In the genomic region with DNA sequence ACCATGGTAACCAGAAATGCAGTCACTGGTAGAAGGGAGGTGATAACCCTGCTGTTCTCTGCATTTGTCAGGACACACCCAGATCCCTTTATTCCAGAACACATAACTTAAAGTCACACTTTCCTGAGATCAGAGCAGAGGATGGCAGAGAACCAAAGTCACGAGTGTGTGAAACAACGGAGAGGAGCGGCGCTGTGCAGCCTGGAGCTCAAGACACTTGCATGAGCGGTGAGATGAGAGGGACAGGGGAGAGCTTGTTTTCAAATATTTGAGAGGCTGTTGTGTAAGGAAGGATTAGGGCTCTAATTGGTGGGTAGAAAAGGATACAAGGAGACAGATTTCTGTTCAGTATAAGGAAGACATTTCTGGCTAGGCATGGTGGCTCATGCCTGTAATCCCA, we compare ENCODE assay signal across 28 cellular contexts. TPM values are rescaled to one million over a fixed set of nuclear protein-coding genes. Genes with fewer than 3 reads are reported as not detected.
DNase-seq lines count a peak whose midpoint lies in the region; TF ChIP-seq lines count a peak whose summit lies in the region.
"Had no signal": no experiment of that assay in that cellular context is flagged by ENCODE, and none has a peak within 500 bp of the region (broad histone marks: within the 10 kb centered on the region; RNA-seq: fewer than 3 reads in every experiment).

No MANE protein-coding gene starts in this region.

- H3K4me1 ChIP-seq in left ventricle myocardium inferior = peaks cover 27% of the 10 kb centered on the region

- peaks cover 2% of the 10 kb centered on the region for H3K27me3 Mint-ChIP-seq in activated CD4-positive, alpha-beta T cell treated with anti-CD3 and anti-CD28 coated beads, Interleukin-2, amount 10 ng/mL, durations not matched to agents 24 days and 14 days
- H3K27me3 Mint-ChIP-seq: activated naive CD8-positive, alpha-beta T cell treated with anti-CD3 and anti-CD28 coated beads for 36 hours had no signal

- H3K4me3 ChIP-seq in left ventricle myocardium inferior (no peak overlapping the region), retinal pigment epithelial cell (ENCODE audit: low read length) (no peak overlapping the region)
- H3K4me3 ChIP-seq: ascending aorta, sigmoid colon, tibial artery had no signal

- no peaks in the 10 kb centered on the region for H3K9me3 ChIP-seq in left ventricle myocardium inferior (replicated peaks)
- H3K9me3 ChIP-seq: ascending aorta, sigmoid colon, tibial artery had no signal

- no peaks in the 10 kb centered on the region for H3K9me3 Mint-ChIP-seq in activated CD4-positive, alpha-beta T cell treated with anti-CD3 and anti-CD28 coated beads, Interleukin-2, amount 10 ng/mL, durations not matched to agents 24 days and 14 days
- H3K9me3 Mint-ChIP-seq: activated B cell treated with CpG ODN at 0.5 μM for 24 hours; activated T-helper 2 cell treated with anti-CD3 and anti-CD28 coated beads, Interferon-gamma antibody, Interleukin-2, Interleukin-4, amounts not matched to agents 10 μg/mL and 5 μg/mL and 100 μg/mL, durations not matched to agents 14 hours and 24 hours and 36 hours; CD8-positive, alpha-beta T cell; nephron had no signal

- intact Hi-C loops in activated CD4-positive, alpha-beta T cell treated with anti-CD3 and anti-CD28 coated beads, Interleukin-2, amount 10 ng/mL, durations not matched to agents 24 days and 14 days (cut with micrococcal nuclease) = no loop called here
- intact Hi-C loops in left ventricle myocardium inferior (cut with micrococcal nuclease) = no loop called here

- peak overlapping the region; percentile 4 for H3K27ac ChIP-seq in left ventricle myocardium inferior (replicated peaks)
- H3K27ac ChIP-seq: ascending aorta, sigmoid colon, tibial artery had no signal

- TF ChIP-seq CTCF in left ventricle myocardium inferior (IDR thresholded peaks at IDR 0.05; ENCODE audit: borderline replicate concordance) (no peak), retinal pigment epithelial cell (conservative IDR thresholded peaks at IDR 0.05; ENCODE audit: low read depth, low read length) (no peak)

- no peak for DNase-seq in activated CD4-positive, alpha-beta T cell treated with anti-CD3 and anti-CD28 coated beads, Interleukin-2, amount 10 ng/mL, durations not matched to agents 24 days and 14 days
- no peak for DNase-seq in activated CD4-positive, alpha-beta T cell treated with anti-CD3 and anti-CD28 coated beads for 4 hours
- DNase-seq in SK-MEL-5 (ENCODE audit: low read depth, low spot score) (peak; percentile 27), left ventricle myocardium inferior (no peak), retinal pigment epithelial cell (ENCODE audit: low read depth) (peak; percentile 76), GDM1 (lab: John Stamatoyannopoulos, UW) (no peak), NCI-H1436 (lab: John Stamatoyannopoulos, UW) (no peak), NCI-H1105 (lab: John Stamatoyannopoulos, UW) (no peak)
- DNase-seq: 8988T; activated B cell treated with CpG ODN at 0.5 μM for 24 hours; activated CD4-positive, alpha-beta T cell treated with anti-CD3 and anti-CD28 coated beads, Interleukin-2, amount 50 U/mL, for 48 hours; activated CD8-positive, alpha-beta memory T cell treated with anti-CD3 and anti-CD28 coated beads, Interleukin-2, amount 50 U/mL, for 4 hours; activated naive CD8-positive, alpha-beta T cell treated with anti-CD3 and anti-CD28 coated beads for 36 hours; CD8-positive, alpha-beta T cell; central memory CD4-positive, alpha-beta T cell; foreskin fibroblast; GF-D8; H7; MV-4-11; NCI-H187; NCI-H748 treated with DMSO at 0.1 percent for 48 hours; sigmoid colon; stimulated activated naive CD4-positive, alpha-beta T cell treated with Interleukin-2 at 50 U/mL for 16 hours; T1000; tibial artery had no signal

- H3K4me3 Mint-ChIP-seq in activated CD4-positive, alpha-beta T cell treated with anti-CD3 and anti-CD28 coated beads, Interleukin-2, amount 10 ng/mL, durations not matched to agents 24 days and 14 days = no peak overlapping the region
- H3K4me3 Mint-ChIP-seq: activated B cell treated with CpG ODN at 0.5 μM for 24 hours; activated naive CD8-positive, alpha-beta T cell treated with anti-CD3 and anti-CD28 coated beads for 36 hours; CD8-positive, alpha-beta T cell; nephron had no signal

- in situ Hi-C loops in SK-MEL-5 (cut with HindIII; ENCODE audit: low pct_unique_long_range_greater_than_20kb, low sequenced_read_pairs) = no loop called here

- peaks cover 56% of the 10 kb centered on the region for H3K4me1 Mint-ChIP-seq in activated CD4-positive, alpha-beta T cell treated with anti-CD3 and anti-CD28 coated beads, Interleukin-2, amount 10 ng/mL, durations not matched to agents 24 days and 14 days

- peaks cover 3% of the 10 kb centered on the region for H3K36me3 Mint-ChIP-seq in activated CD4-positive, alpha-beta T cell treated with anti-CD3 and anti-CD28 coated beads, Interleukin-2, amount 10 ng/mL, durations not matched to agents 24 days and 14 days (ENCODE audit: low read depth)
- H3K36me3 Mint-ChIP-seq: CD8-positive, alpha-beta T cell had no signal

- H3K27ac Mint-ChIP-seq in activated CD4-positive, alpha-beta T cell treated with anti-CD3 and anti-CD28 coated beads, Interleukin-2, amount 10 ng/mL, durations not matched to agents 24 days and 14 days = peak overlapping the region; percentile 6
- H3K27ac Mint-ChIP-seq: activated B cell treated with CpG ODN at 0.5 μM for 24 hours; activated naive CD8-positive, alpha-beta T cell treated with anti-CD3 and anti-CD28 coated beads for 36 hours; activated T-helper 2 cell treated with anti-CD3 and anti-CD28 coated beads, Interferon-gamma antibody, Interleukin-2, Interleukin-4, amounts not matched to agents 10 μg/mL and 5 μg/mL and 100 μg/mL, durations not matched to agents 14 hours and 24 hours and 36 hours; CD8-positive, alpha-beta T cell; nephron had no signal

- H3K36me3 ChIP-seq in left ventricle myocardium inferior = no peaks in the 10 kb centered on the region
- H3K36me3 ChIP-seq: ascending aorta, sigmoid colon, tibial artery had no signal

- H3K27me3 ChIP-seq in left ventricle myocardium inferior (ENCODE audit: low read depth) = no peaks in the 10 kb centered on the region
- H3K27me3 ChIP-seq: ascending aorta, sigmoid colon, tibial artery had no signal

RNA-seq across cellular contexts. Expression of a gene that starts 43.3 kb away (rescaled TPM):
- 81.7 and 86.0 TPM in 2 replicates for total RNA-seq in activated CD4-positive, alpha-beta T cell treated with anti-CD3 and anti-CD28 coated beads, Interleukin-2, amount 10 ng/mL, durations not matched to agents 24 days and 14 days
- total RNA-seq in SK-MEL-5 (2014; rRNA removed; shearing (Covaris generic)) = 20.6 and 24.8 TPM in 2 replicates
- 32.0 and 44.3 TPM in 2 replicates for polyA plus RNA-seq in SK-MEL-5 (2015; cell fraction: cytosol; rRNA removed)
- polyA plus RNA-seq in SK-MEL-5 (2015; cell fraction: nucleus; rRNA removed) = 13.0 and 24.9 TPM in 2 replicates
- total RNA-seq in left ventricle myocardium inferior = 133 TPM

RNA-seq across cellular contexts. Expression of a gene that starts 55.1 kb away (rescaled TPM):
- 47.4 and 49.0 TPM in 2 replicates for total RNA-seq in activated CD4-positive, alpha-beta T cell treated with anti-CD3 and anti-CD28 coated beads, Interleukin-2, amount 10 ng/mL, durations not matched to agents 24 days and 14 days
- 24.6 and 26.1 TPM in 2 replicates for total RNA-seq in SK-MEL-5 (2014; rRNA removed; shearing (Covaris generic))
- polyA plus RNA-seq in SK-MEL-5 (2015; cell fraction: cytosol; rRNA removed) = 48.1 and 59.2 TPM in 2 replicates
- 63.7 and 67.6 TPM in 2 replicates for polyA plus RNA-seq in SK-MEL-5 (2015; cell fraction: nucleus; rRNA removed)
- 30.6 TPM for total RNA-seq in left ventricle myocardium inferior

Comparison
In these comparisons a context has a peak if more than half of its experiments do, and no peak if none do; other contexts are left out.
1. DNase-seq: peak in SK-MEL-5 (single experiment) and retinal pigment epithelial cell (single experiment); none in activated CD4-positive, alpha-beta T cell treated with anti-CD3 and anti-CD28 coated beads, Interleukin-2, amount 10 ng/mL, durations not matched to agents 24 days and 14 days (single experiment), activated CD4-positive, alpha-beta T cell treated with anti-CD3 and anti-CD28 coated beads for 4 hours (0 of 2), left ventricle myocardium inferior (single experiment), GDM1 (single experiment), NCI-H1436 (single experiment) and NCI-H1105 (single experiment).